Comparison of ENCODE assay signal across 1 cellular context in genomic region chr3:128584412-128585020, GRCh38.
TF ChIP-seq lines count a peak whose summit lies in the region.

No MANE protein-coding gene starts in this region.

TF ChIP-seq in HepG2, 621 proteins besides CTCF, POLR2A, EP300 and RAD21 (continued from another document and continues in another):
- no peak for TF ChIP-seq ARID5B (CRISPR knock-in tag; IDR thresholded peaks at IDR 0.05)
- peak; percentile 45; the same call in 1 of the 2 replicates for TF ChIP-seq HNF1B (CRISPR knock-in tag; IDR thresholded peaks at IDR 0.05)
- peak; percentile 28; the same call in 1 of the 2 replicates for TF ChIP-seq ZNF572 (CRISPR knock-in tag; IDR thresholded peaks at IDR 0.05)
- no peak for TF ChIP-seq MYNN (CRISPR knock-in tag; IDR thresholded peaks at IDR 0.05; ENCODE audit: low read depth)
- TF ChIP-seq PREB (CRISPR knock-in tag; IDR thresholded peaks at IDR 0.05) = no peak
- TF ChIP-seq RARA (CRISPR knock-in tag; IDR thresholded peaks at IDR 0.05) = no peak
- 0 out of 2 replicates have a peak, but pooled peaks have one; percentile 44 for TF ChIP-seq ZNF691 (CRISPR knock-in tag; IDR thresholded peaks at IDR 0.05; ENCODE audit: borderline replicate concordance, low read depth)
- TF ChIP-seq RFX3 (CRISPR knock-in tag; IDR thresholded peaks at IDR 0.05) = no peak
- TF ChIP-seq NR2F1 (CRISPR knock-in tag; IDR thresholded peaks at IDR 0.05) = no peak
- TF ChIP-seq AHDC1 (CRISPR knock-in tag; IDR thresholded peaks at IDR 0.05; ENCODE audit: borderline replicate concordance) = no peak
- TF ChIP-seq EEA1 (CRISPR knock-in tag; IDR thresholded peaks at IDR 0.05; ENCODE audit: borderline replicate concordance) = no peak
- TF ChIP-seq PAX8 (CRISPR knock-in tag; IDR thresholded peaks at IDR 0.05; ENCODE audit: borderline replicate concordance) = no peak
- peak; percentile 88 for TF ChIP-seq HIC2 (CRISPR knock-in tag; IDR thresholded peaks at IDR 0.05; ENCODE audit: low read depth)
- TF ChIP-seq RCOR2 (CRISPR knock-in tag; IDR thresholded peaks at IDR 0.05) = no peak
- no peak for TF ChIP-seq ZSCAN21 (CRISPR knock-in tag; IDR thresholded peaks at IDR 0.05; ENCODE audit: borderline replicate concordance)
- no peak for TF ChIP-seq ZNF530 (CRISPR knock-in tag; IDR thresholded peaks at IDR 0.05; ENCODE audit: low read depth)
- no peak for TF ChIP-seq SNRNP70 (IDR thresholded peaks at IDR 0.05; ENCODE audit: low read depth, low read length)
- no peak for TF ChIP-seq ZSCAN29 (CRISPR knock-in tag; conservative IDR thresholded peaks at IDR 0.05)
- TF ChIP-seq MAX (IDR thresholded peaks at IDR 0.05) = peak; percentile 80
- no peak for TF ChIP-seq ZFYVE20 (CRISPR knock-in tag; IDR thresholded peaks at IDR 0.05; ENCODE audit: borderline replicate concordance, low read depth)
- peak; percentile 34; the same call in 1 of the 2 replicates for TF ChIP-seq USF2 (IDR thresholded peaks at IDR 0.05; ENCODE audit: low read depth, low read length)
- TF ChIP-seq USF2 (CRISPR knock-in tag; IDR thresholded peaks at IDR 0.05; ENCODE audit: borderline replicate concordance) = no peak; the same call in 1 of the 2 replicates
- no peak for TF ChIP-seq ZFP82 (CRISPR knock-in tag; IDR thresholded peaks at IDR 0.05; ENCODE audit: borderline replicate concordance)
- no peak for TF ChIP-seq ZNF343 (CRISPR knock-in tag; IDR thresholded peaks at IDR 0.05)
- peak; percentile 25; the same call in 1 of the 2 replicates for TF ChIP-seq SMC3 (IDR thresholded peaks at IDR 0.05; ENCODE audit: low read length)
- no peak for TF ChIP-seq ZSCAN20 (CRISPR knock-in tag; IDR thresholded peaks at IDR 0.05; ENCODE audit: borderline replicate concordance)
- TF ChIP-seq NONO (IDR thresholded peaks at IDR 0.05) = no peak
- no peak for TF ChIP-seq NONO (CRISPR knock-in tag; conservative IDR thresholded peaks at IDR 0.05)
- TF ChIP-seq GLMP (CRISPR knock-in tag; IDR thresholded peaks at IDR 0.05; ENCODE audit: borderline replicate concordance) = no peak
- TF ChIP-seq ZNF614 (CRISPR knock-in tag; IDR thresholded peaks at IDR 0.05; ENCODE audit: borderline replicate concordance) = no peak
- peak; percentile 47; the same call in 1 of the 2 replicates for TF ChIP-seq ZNF768 (CRISPR knock-in tag; IDR thresholded peaks at IDR 0.05)
- TF ChIP-seq ZNF569 (CRISPR knock-in tag; IDR thresholded peaks at IDR 0.05; ENCODE audit: borderline replicate concordance) = no peak
- no peak for TF ChIP-seq ZNF12 (CRISPR knock-in tag; IDR thresholded peaks at IDR 0.05)
- no peak for TF ChIP-seq JARID2 (CRISPR knock-in tag; IDR thresholded peaks at IDR 0.05; ENCODE audit: insufficient replicate concordance)
- TF ChIP-seq ZNF547 (CRISPR knock-in tag; IDR thresholded peaks at IDR 0.05) = peak; percentile 47; the same call in 1 of the 2 replicates
- TF ChIP-seq MAFK (conservative IDR thresholded peaks at IDR 0.05 in 1 of 2, IDR thresholded peaks at IDR 0.05 in 1 of 2; ENCODE audit: low read length in 2 of 2) = no peak
- no peak for TF ChIP-seq ZNF567 (CRISPR knock-in tag; IDR thresholded peaks at IDR 0.05; ENCODE audit: borderline replicate concordance)
- peak; percentile 35; the same call in 1 of the 2 replicates for TF ChIP-seq ZGPAT (CRISPR knock-in tag; IDR thresholded peaks at IDR 0.05)
- TF ChIP-seq PITX1 (CRISPR knock-in tag; IDR thresholded peaks at IDR 0.05) = peak; percentile 48; the same call in 1 of the 2 replicates
- TF ChIP-seq ZNF256 (CRISPR knock-in tag; conservative IDR thresholded peaks at IDR 0.05) = no peak
- TF ChIP-seq SOX6 (IDR thresholded peaks at IDR 0.05) = no peak
- TF ChIP-seq SOX6 (CRISPR knock-in tag; IDR thresholded peaks at IDR 0.05) = no peak
- TF ChIP-seq ZNF333 (CRISPR knock-in tag; IDR thresholded peaks at IDR 0.05; ENCODE audit: borderline replicate concordance) = no peak
- no peak for TF ChIP-seq GPN1 (CRISPR knock-in tag; IDR thresholded peaks at IDR 0.05; ENCODE audit: borderline replicate concordance)
